In the genomic region with DNA sequence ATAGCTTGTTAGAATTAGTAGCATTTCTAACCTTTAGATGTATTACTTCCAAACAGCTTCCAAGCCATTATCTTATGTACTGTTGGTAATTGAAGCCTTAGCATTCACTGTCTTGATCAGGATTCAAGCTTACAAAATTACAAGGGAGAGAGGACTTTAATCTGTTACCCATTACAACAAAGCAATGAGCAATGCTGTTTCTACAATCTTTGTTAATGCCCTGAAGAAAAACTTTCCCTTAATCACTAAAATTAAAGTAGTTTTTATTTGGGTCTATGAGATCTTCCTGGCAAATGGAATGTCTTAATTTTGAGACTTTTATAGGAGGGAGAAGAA, we compare ENCODE assay signal across 18 cellular contexts.
DNase-seq lines count a peak whose midpoint lies in the region; ATAC-seq, FAIRE-seq and TF ChIP-seq lines count a peak whose summit lies in the region.
"Had no signal": no experiment of that assay in that cellular context is flagged by ENCODE, and none has a peak within 500 bp of the region (broad histone marks: within the 10 kb centered on the region; RNA-seq: fewer than 3 reads in every experiment).

No MANE protein-coding gene starts in this region.

- no peak for TF ChIP-seq CTCF in CD4-positive, alpha-beta T cell (IDR thresholded peaks at IDR 0.05)
- TF ChIP-seq CTCF in astrocyte (IDR thresholded peaks at IDR 0.05; ENCODE audit: insufficient read depth, low read depth, low read length) = no peak
- TF ChIP-seq CTCF in osteoblast (IDR thresholded peaks at IDR 0.05; ENCODE audit: extremely low read depth, low read depth, low read length) = no peak
- no peak for TF ChIP-seq CTCF in pancreas (IDR thresholded peaks at IDR 0.05)
- TF ChIP-seq CTCF in progenitor cell of endocrine pancreas (IDR thresholded peaks at IDR 0.05; ENCODE audit: unreplicated experiment) = no peak

- H2AFZ ChIP-seq in astrocyte (ENCODE audit: low read depth, low read length) (no peak overlapping the region), osteoblast (ENCODE audit: low read length) (no peak overlapping the region)

- H3K36me3 ChIP-seq in astrocyte (ENCODE audit: insufficient read depth, low read length) = no peaks in the 10 kb centered on the region
- no peaks in the 10 kb centered on the region for H3K36me3 ChIP-seq in osteoblast (ENCODE audit: insufficient read depth, low read length)
- no peaks in the 10 kb centered on the region for H3K36me3 ChIP-seq in pancreas
- H3K36me3 ChIP-seq: transverse colon had no signal

- intact Hi-C loops in CD4-positive, alpha-beta T cell (cut with DNase I, micrococcal nuclease) = no loop called here
- intact Hi-C loops in pancreas (cut with DNase I) = no loop called here

- H3K27ac ChIP-seq in CD4-positive, alpha-beta T cell (ENCODE audit: low read depth, low read length) = no peak overlapping the region
- H3K27ac ChIP-seq in astrocyte (ENCODE audit: low read depth, low read length) (no peak overlapping the region), osteoblast (ENCODE audit: low read depth, low read length) (peak overlapping the region; percentile 79), pancreas (no peak overlapping the region)
- H3K27ac ChIP-seq: transverse colon had no signal

- H3K4me3 ChIP-seq in astrocyte (ENCODE audit: insufficient read depth, low read depth, low read length) (no peak overlapping the region), osteoblast (ENCODE audit: insufficient read depth, low read length) (no peak overlapping the region), pancreas (no peak overlapping the region)
- H3K4me3 ChIP-seq: transverse colon had no signal

- H3K4me3 Mint-ChIP-seq in CD4-positive, alpha-beta T cell = no peak overlapping the region
- H3K4me3 Mint-ChIP-seq in astrocyte (ENCODE audit: unreplicated experiment) = no peak overlapping the region
- H3K4me3 Mint-ChIP-seq in progenitor cell of endocrine pancreas (ENCODE audit: low read depth) = no peak overlapping the region

- H4K20me1 ChIP-seq in astrocyte (ENCODE audit: insufficient read depth, low read length) = peaks cover 22% of the 10 kb centered on the region
- peaks cover 14% of the 10 kb centered on the region for H4K20me1 ChIP-seq in osteoblast (ENCODE audit: insufficient read depth, low read length)

- no peaks in the 10 kb centered on the region for H3K27me3 Mint-ChIP-seq in CD4-positive, alpha-beta T cell
- no peaks in the 10 kb centered on the region for H3K27me3 Mint-ChIP-seq in astrocyte (ENCODE audit: low read depth, unreplicated experiment)
- no peaks in the 10 kb centered on the region for H3K27me3 Mint-ChIP-seq in progenitor cell of endocrine pancreas

- peaks cover 60% of the 10 kb centered on the region for H3K36me3 Mint-ChIP-seq in CD4-positive, alpha-beta T cell (ENCODE audit: low read depth)
- peaks cover 4% of the 10 kb centered on the region for H3K36me3 Mint-ChIP-seq in astrocyte (ENCODE audit: low read depth, unreplicated experiment)
- peaks cover 10% of the 10 kb centered on the region for H3K36me3 Mint-ChIP-seq in progenitor cell of endocrine pancreas (ENCODE audit: insufficient read depth)

- ATAC-seq in CD4-positive, alpha-beta T cell (ENCODE audit: poor library complexity) = no peak
- ATAC-seq in pancreas (no peak), GM21576 (IDR thresholded peaks at IDR 0.05; ENCODE audit: unreplicated experiment) (no peak)

- H3K4me2 ChIP-seq in astrocyte (ENCODE audit: low read length) (no peak overlapping the region), osteoblast (ENCODE audit: insufficient read depth, low read length) (no peak overlapping the region)

- DNase-seq in CD4-positive, alpha-beta T cell = no peak
- DNase-seq in GM12891 (ENCODE audit: insufficient read length, low spot score) (no peak), astrocyte (ENCODE audit: low read depth) (no peak), osteoblast (ENCODE audit: insufficient read length, low spot score, missing footprints) (no peak), pancreas (no peak), progenitor cell of endocrine pancreas (ENCODE audit: low spot score, unreplicated experiment) (no peak)
- DNase-seq: activated CD4-positive, alpha-beta T cell treated with anti-CD3 and anti-CD28 coated beads, Interleukin-2, amount 50 U/mL, for 48 hours; amygdala; Calu3; cerebellar nuclear complex; GOT3; head of caudate nucleus; NCI-H1048; NCI-H2081; nucleus accumbens; stimulated activated naive CD4-positive, alpha-beta T cell; transverse colon had no signal

- no peak for TF ChIP-seq POLR2A in GM12891 (IDR thresholded peaks at IDR 0.05; ENCODE audit: low read depth, low read length)

- H3K9ac ChIP-seq in astrocyte (ENCODE audit: low read length) = no peak overlapping the region

- FAIRE-seq in GM12891 (lab: Jason Lieb, UNC) (peak; percentile 72), astrocyte (lab: Jason Lieb, UNC) (peak; percentile 5), pancreas (lab: Jason Lieb, UNC) (no peak)

- POLR2A ChIA-PET in CD4-positive, alpha-beta T cell (lab: Charles Lee) = no interaction called here

- H3K27me3 ChIP-seq in CD4-positive, alpha-beta T cell (ENCODE audit: control insufficient read depth, insufficient read depth, low read length) = no peaks in the 10 kb centered on the region
- H3K27me3 ChIP-seq in astrocyte (ENCODE audit: insufficient read depth, low read length) = no peaks in the 10 kb centered on the region
- no peaks in the 10 kb centered on the region for H3K27me3 ChIP-seq in osteoblast (ENCODE audit: insufficient read depth, low read length)
- no peaks in the 10 kb centered on the region for H3K27me3 ChIP-seq in pancreas
- H3K27me3 ChIP-seq: transverse colon had no signal

- CTCF ChIA-PET in CD4-positive, alpha-beta T cell (lab: Charles Lee) = interaction anchor here (1.4 kb wide), 1 partner anchor 9 kb away, joined by 4 read pairs; no protein-coding TSS in a partner anchor

- peaks cover 67% of the 10 kb centered on the region for H3K4me1 Mint-ChIP-seq in CD4-positive, alpha-beta T cell (ENCODE audit: low read depth)
- peaks cover 41% of the 10 kb centered on the region for H3K4me1 Mint-ChIP-seq in astrocyte (ENCODE audit: low read depth, unreplicated experiment)
- H3K4me1 Mint-ChIP-seq in progenitor cell of endocrine pancreas (ENCODE audit: low read depth) = peaks cover 2% of the 10 kb centered on the region

- H3K9me3 ChIP-seq in CD4-positive, alpha-beta T cell (ENCODE audit: control insufficient read depth, low read length) = no peaks in the 10 kb centered on the region
- H3K9me3 ChIP-seq in astrocyte (ENCODE audit: insufficient read depth, low read depth, low read length) (no peaks in the 10 kb centered on the region), osteoblast (ENCODE audit: low read depth, low read length) (no peaks in the 10 kb centered on the region), pancreas (no peaks in the 10 kb centered on the region)
- H3K9me3 ChIP-seq: transverse colon had no signal

- peak overlapping the region; percentile 15 for H3K27ac Mint-ChIP-seq in CD4-positive, alpha-beta T cell
- H3K27ac Mint-ChIP-seq in astrocyte (ENCODE audit: unreplicated experiment) = peak overlapping the region; percentile 38
- H3K27ac Mint-ChIP-seq in progenitor cell of endocrine pancreas = no peak overlapping the region

- H3K9me3 Mint-ChIP-seq in CD4-positive, alpha-beta T cell = peaks cover 4% of the 10 kb centered on the region
- no peaks in the 10 kb centered on the region for H3K9me3 Mint-ChIP-seq in astrocyte (ENCODE audit: unreplicated experiment)
- no peaks in the 10 kb centered on the region for H3K9me3 Mint-ChIP-seq in progenitor cell of endocrine pancreas (ENCODE audit: low read depth)

- H3K4me1 ChIP-seq in astrocyte (ENCODE audit: insufficient read depth, low read length) (peaks cover 20% of the 10 kb centered on the region), osteoblast (ENCODE audit: insufficient read depth, low read length) (peaks cover 35% of the 10 kb centered on the region), pancreas (peaks cover 0 to 5% (median 0%) of the 10 kb centered on the region in 3 donors)

- H3K79me2 ChIP-seq in astrocyte (ENCODE audit: insufficient read depth, low read length) = peaks cover 60% of the 10 kb centered on the region
- peaks cover 68% of the 10 kb centered on the region for H3K79me2 ChIP-seq in osteoblast (ENCODE audit: insufficient read depth, low read length)

TF ChIP-seq in GM12891, 5 proteins besides CTCF, POLR2A, EP300 and RAD21:
- no peak for TF ChIP-seq SPI1 (IDR thresholded peaks at IDR 0.05; ENCODE audit: low read depth, low read length)
- TF ChIP-seq TAF1 (IDR thresholded peaks at IDR 0.05; ENCODE audit: low read depth, low read length) = no peak
- TF ChIP-seq PAX5 (IDR thresholded peaks at IDR 0.05; ENCODE audit: insufficient read depth, low read length, severe bottlenecking) = no peak
- no peak for TF ChIP-seq POU2F2 (IDR thresholded peaks at IDR 0.05; ENCODE audit: low read depth, low read length)
- no peak for TF ChIP-seq POLR2AphosphoS5 (IDR thresholded peaks at IDR 0.05; ENCODE audit: low read depth, low read length)
TF ChIP-seq in GM12891: peak in this region for 0.
